In genomic region chr13:77565635-77566034, GRCh38 we compare ENCODE assay signal across 9 cellular contexts. TPM values are rescaled to one million over a fixed set of nuclear protein-coding genes. Genes with fewer than 3 reads are reported as not detected.
DNase-seq lines count a peak whose midpoint lies in the region; ATAC-seq, FAIRE-seq and TF ChIP-seq lines count a peak whose summit lies in the region.
"Had no signal": no experiment of that assay in that cellular context is flagged by ENCODE, and none has a peak within 500 bp of the region (broad histone marks: within the 10 kb centered on the region; RNA-seq: fewer than 3 reads in every experiment).

No MANE protein-coding gene starts in this region.

- H3K4me1 Mint-ChIP-seq in activated CD8-positive, alpha-beta T cell treated with anti-CD3 and anti-CD28 coated beads for 36 hours (ENCODE audit: low read depth), result no peaks in the 10 kb centered on the region
- no peaks in the 10 kb centered on the region for H3K4me1 Mint-ChIP-seq in activated CD8-positive, alpha-beta T cell treated with anti-CD3 and anti-CD28 coated beads, Interleukin-2, amount 10 ng/mL, durations not matched to agents 7 days and 5 days (ENCODE audit: low read depth)

- H3K27me3 ChIP-seq in bronchial epithelial cell (ENCODE audit: control insufficient read depth, insufficient read depth, low read length) (no peaks in the 10 kb centered on the region), transverse colon (no peaks in the 10 kb centered on the region)

- no peak for FAIRE-seq in bronchial epithelial cell (lab: Jason Lieb, UNC)

- CTCF ChIA-PET in activated CD8-positive, alpha-beta T cell treated with anti-CD3 and anti-CD28 coated beads for 36 hours (lab: Charles Lee), result interaction anchor here (0.9 to 1.4 kb wide), 7 partner anchors 10 to 580 kb away, joined by 3 to 18 read pairs (median 3); no protein-coding TSS in a partner anchor
- CTCF ChIA-PET in activated CD8-positive, alpha-beta T cell treated with anti-CD3 and anti-CD28 coated beads, Interleukin-2, amount 10 ng/mL, durations not matched to agents 7 days and 5 days (lab: Charles Lee), result interaction anchor here (0.8 to 2.2 kb wide), 3 partner anchors 28 to 88 kb away, joined by 4 to 15 read pairs (median 5); no protein-coding TSS in a partner anchor

- no peak for TF ChIP-seq POLR2A in transverse colon (IDR thresholded peaks at IDR 0.05)

- POLR2A ChIA-PET in activated CD8-positive, alpha-beta T cell treated with anti-CD3 and anti-CD28 coated beads for 36 hours (lab: Charles Lee), result no interaction called here
- POLR2A ChIA-PET in activated CD8-positive, alpha-beta T cell treated with anti-CD3 and anti-CD28 coated beads, Interleukin-2, amount 10 ng/mL, durations not matched to agents 7 days and 5 days (lab: Charles Lee), result no interaction called here

- H3K36me3 ChIP-seq in bronchial epithelial cell (ENCODE audit: control insufficient read depth, insufficient read depth, low read length) (peaks cover 6% of the 10 kb centered on the region), transverse colon (no peaks in the 10 kb centered on the region)

- no peaks in the 10 kb centered on the region for H3K9me3 Mint-ChIP-seq in activated CD8-positive, alpha-beta T cell treated with anti-CD3 and anti-CD28 coated beads for 36 hours
- H3K9me3 Mint-ChIP-seq in activated CD8-positive, alpha-beta T cell treated with anti-CD3 and anti-CD28 coated beads, Interleukin-2, amount 10 ng/mL, durations not matched to agents 7 days and 5 days (ENCODE audit: insufficient read depth), result no peaks in the 10 kb centered on the region
- H3K9me3 Mint-ChIP-seq: activated naive CD4-positive, alpha-beta T cell treated with anti-CD3 and anti-CD28 coated beads, Interleukin-2, amount 50 U/mL, for 72 hours had no signal

- no peak overlapping the region for H3K27ac ChIP-seq in transverse colon

- H3K27me3 Mint-ChIP-seq in activated CD8-positive, alpha-beta T cell treated with anti-CD3 and anti-CD28 coated beads for 36 hours, result peaks cover 8% of the 10 kb centered on the region
- peaks cover 7% of the 10 kb centered on the region for H3K27me3 Mint-ChIP-seq in activated CD8-positive, alpha-beta T cell treated with anti-CD3 and anti-CD28 coated beads, Interleukin-2, amount 10 ng/mL, durations not matched to agents 7 days and 5 days (ENCODE audit: low read depth)

- H3K4me3 Mint-ChIP-seq in activated CD8-positive, alpha-beta T cell treated with anti-CD3 and anti-CD28 coated beads for 36 hours, result no peak overlapping the region
- no peak overlapping the region for H3K4me3 Mint-ChIP-seq in activated CD8-positive, alpha-beta T cell treated with anti-CD3 and anti-CD28 coated beads, Interleukin-2, amount 10 ng/mL, durations not matched to agents 7 days and 5 days

- H3K4me3 ChIP-seq in bronchial epithelial cell (ENCODE audit: low read depth, low read length) (no peak overlapping the region), transverse colon (no peak overlapping the region)

- whole genome bisulfite sequencing in transverse colon (ENCODE audit: low coverage in 1 of 2), 2 donors, result 5 to 9% methylated on average over 2 of the region's 2 CpGs

- no peaks in the 10 kb centered on the region for H3K36me3 Mint-ChIP-seq in activated CD8-positive, alpha-beta T cell treated with anti-CD3 and anti-CD28 coated beads for 36 hours (ENCODE audit: low read depth)
- H3K36me3 Mint-ChIP-seq in activated CD8-positive, alpha-beta T cell treated with anti-CD3 and anti-CD28 coated beads, Interleukin-2, amount 10 ng/mL, durations not matched to agents 7 days and 5 days (ENCODE audit: low read depth), result no peaks in the 10 kb centered on the region
- H3K36me3 Mint-ChIP-seq: activated naive CD4-positive, alpha-beta T cell treated with anti-CD3 and anti-CD28 coated beads, Interleukin-2, amount 50 U/mL, for 72 hours had no signal

- no peak overlapping the region for H3K27ac Mint-ChIP-seq in activated CD8-positive, alpha-beta T cell treated with anti-CD3 and anti-CD28 coated beads for 36 hours
- H3K27ac Mint-ChIP-seq in activated CD8-positive, alpha-beta T cell treated with anti-CD3 and anti-CD28 coated beads, Interleukin-2, amount 10 ng/mL, durations not matched to agents 7 days and 5 days, result no peak overlapping the region
- H3K27ac Mint-ChIP-seq: activated naive CD4-positive, alpha-beta T cell treated with anti-CD3 and anti-CD28 coated beads, Interleukin-2, amount 50 U/mL, for 72 hours had no signal

- intact Hi-C loops in activated CD8-positive, alpha-beta T cell treated with anti-CD3 and anti-CD28 coated beads for 36 hours (cut with micrococcal nuclease), result loop anchor here (5.0 kb wide), 1 partner anchor 73 kb away; no protein-coding TSS in a partner anchor
- intact Hi-C loops in transverse colon (cut with DNase I; ENCODE audit: low total_unique reads), result no loop called here

- in situ Hi-C loops in transverse colon (cut with MboI; ENCODE audit: low pct_ligation_motif_present in 1 of 4, low pct_unique_long_range_greater_than_20kb in 1 of 4, low sequenced_read_pairs in 3 of 4), result no loop called here

- no peaks in the 10 kb centered on the region for H3K4me1 ChIP-seq in transverse colon

- no peak for TF ChIP-seq EP300 in transverse colon (IDR thresholded peaks at IDR 0.05; ENCODE audit: low read depth)

- ATAC-seq in activated CD8-positive, alpha-beta T cell treated with anti-CD3 and anti-CD28 coated beads for 36 hours, result no peak
- ATAC-seq in activated CD8-positive, alpha-beta T cell treated with anti-CD3 and anti-CD28 coated beads, Interleukin-2, amount 10 ng/mL, durations not matched to agents 7 days and 5 days, result no peak
- peak; percentile 83 for ATAC-seq in HG02798 (IDR thresholded peaks at IDR 0.05; ENCODE audit: poor library complexity, unreplicated experiment)

- H3K9me3 ChIP-seq in transverse colon, result no peaks in the 10 kb centered on the region

- no peak for DNase-seq in activated CD8-positive, alpha-beta T cell treated with anti-CD3 and anti-CD28 coated beads for 36 hours
- no peak for DNase-seq in activated CD8-positive, alpha-beta T cell treated with anti-CD3 and anti-CD28 coated beads, Interleukin-2, amount 10 ng/mL, durations not matched to agents 7 days and 5 days
- DNase-seq in NCI-H2171 treated with DMSO at 0.1 percent for 48 hours (lab: John Stamatoyannopoulos, UW), result peak; percentile 75
- peak; percentile 55 for DNase-seq in bronchial epithelial cell (ENCODE audit: low read depth)
- DNase-seq in middle frontal gyrus (ENCODE audit: extremely low spot score, low spot score), result peak; percentile 35
- DNase-seq in transverse colon, result no peak
- no peak for DNase-seq in stimulated activated CD4-positive, alpha-beta T cell treated with anti-CD3 and anti-CD28 coated beads, Interleukin-15, amount 100 ng/mL, for 24 hours

- peak; percentile 64 for TF ChIP-seq CTCF in activated CD8-positive, alpha-beta T cell treated with anti-CD3 and anti-CD28 coated beads for 36 hours (IDR thresholded peaks at IDR 0.05)
- TF ChIP-seq CTCF in bronchial epithelial cell (IDR thresholded peaks at IDR 0.05; ENCODE audit: insufficient read depth, low read length, severe bottlenecking) (peak; percentile 48), transverse colon (IDR thresholded peaks at IDR 0.05) (peak in 2 of 5 experiments; percentile 17 to 24)

RNA-seq across cellular contexts. Expression of gene SCEL, which starts 30.1 kb away (rescaled TPM):
- not detected for total RNA-seq in activated CD8-positive, alpha-beta T cell treated with anti-CD3 and anti-CD28 coated beads for 36 hours
- total RNA-seq in activated CD8-positive, alpha-beta T cell treated with anti-CD3 and anti-CD28 coated beads, Interleukin-2, amount 10 ng/mL, durations not matched to agents 7 days and 5 days, result not detected
- total RNA-seq in bronchial epithelial cell (60.8 and 185 TPM in 2 replicates), transverse colon (under 1 TPM in 2 of 4 donors, not detected in 2; 0.32 to 0.96 TPM)
- total RNA-seq: activated naive CD4-positive, alpha-beta T cell treated with anti-CD3 and anti-CD28 coated beads, Interleukin-2, amount 50 U/mL, for 72 hours had no signal

Comparison
In these comparisons a context has a peak if more than half of its experiments do, and no peak if none do; other contexts are left out.
1. DNase-seq: peak in NCI-H2171 treated with DMSO at 0.1 percent for 48 hours (single experiment), bronchial epithelial cell (single experiment) and middle frontal gyrus (single experiment); none in activated CD8-positive, alpha-beta T cell treated with anti-CD3 and anti-CD28 coated beads for 36 hours (single experiment), activated CD8-positive, alpha-beta T cell treated with anti-CD3 and anti-CD28 coated beads, Interleukin-2, amount 10 ng/mL, durations not matched to agents 7 days and 5 days (single experiment), transverse colon (single experiment) and stimulated activated CD4-positive, alpha-beta T cell treated with anti-CD3 and anti-CD28 coated beads, Interleukin-15, amount 100 ng/mL, for 24 hours (single experiment).
2. RNA of gene SCEL, which starts 30.1 kb away (total RNA-seq): 60.8 to 185 TPM in bronchial epithelial cell; 0.32 to 0.96 TPM in transverse colon, not detected in activated CD8-positive, alpha-beta T cell treated with anti-CD3 and anti-CD28 coated beads for 36 hours and not detected in activated CD8-positive, alpha-beta T cell treated with anti-CD3 and anti-CD28 coated beads, Interleukin-2, amount 10 ng/mL, durations not matched to agents 7 days and 5 days; every median in the first group is over 10 times any median in the second.